ENCODE assay signal across 23 cellular contexts in genomic region chr16:65059421-65059980, GRCh38.
DNase-seq lines count a peak whose midpoint lies in the region; ATAC-seq and TF ChIP-seq lines count a peak whose summit lies in the region.
"Had no signal": no experiment of that assay in that cellular context is flagged by ENCODE, and none has a peak within 500 bp of the region (broad histone marks: within the 10 kb centered on the region; RNA-seq: fewer than 3 reads in every experiment).

No MANE protein-coding gene starts in this region.

- H3K9me3 ChIP-seq in body of pancreas = no peaks in the 10 kb centered on the region
- H3K9me3 ChIP-seq: esophagus squamous epithelium, left ventricle myocardium inferior, right lobe of liver, thyroid gland had no signal

- H3K27ac ChIP-seq in body of pancreas = no peak overlapping the region
- H3K27ac ChIP-seq: esophagus squamous epithelium, left ventricle myocardium inferior, right lobe of liver, thyroid gland had no signal

- H3K4me1 ChIP-seq in body of pancreas = no peaks in the 10 kb centered on the region
- H3K4me1 ChIP-seq: esophagus squamous epithelium, left ventricle myocardium inferior, right lobe of liver, thyroid gland had no signal

- TF ChIP-seq POLR2A in body of pancreas (IDR thresholded peaks at IDR 0.05) = no peak

- no peak overlapping the region for H3K4me3 ChIP-seq in body of pancreas
- H3K4me3 ChIP-seq: esophagus squamous epithelium, GM12878, left ventricle myocardium inferior, right lobe of liver, thyroid gland had no signal

- WGBS in body of pancreas, 2 donors = 16 to 19% methylated on average over 15 of the region's 15 CpGs

- DNase-seq in body of pancreas (peak in 3 of 4 donors; percentile 21 to 25 (median 22)), hippocampal formation (lab: John Stamatoyannopoulos, UW) (peak; percentile 87 to 96), occipital lobe (lab: John Stamatoyannopoulos, UW) (peak; percentile 85), left cardiac atrium (no peak), mesenteric fat pad (ENCODE audit: low spot score) (no peak)
- DNase-seq: activated CD4-positive, alpha-beta T cell treated with anti-CD3 and anti-CD28 coated beads, Interleukin-2, amount 10 ng/mL, durations not matched to agents 7 days and 5 days; activated CD8-positive, alpha-beta memory T cell treated with anti-CD3 and anti-CD28 coated beads, Interleukin-2, amount 50 U/mL, for 4 hours; activated naive CD8-positive, alpha-beta T cell treated with anti-CD3 and anti-CD28 coated beads, Interleukin-2, amount 10 ng/mL, durations not matched to agents 7 days and 5 days; CD8-positive, alpha-beta T cell; DMS53; esophagus squamous epithelium; KG1; left ventricle myocardium inferior; NCI-H748 treated with DMSO at 0.1 percent for 48 hours; OCI-M1; right lobe of liver; SHP77 treated with DMSO at 0.1 percent for 48 hours; T-cell; thyroid gland had no signal

- no peaks in the 10 kb centered on the region for H3K36me3 ChIP-seq in body of pancreas (replicated peaks in 1 of 2; ENCODE audit: insufficient read depth in 1 of 2, low read depth in 2 of 2)
- H3K36me3 ChIP-seq: esophagus squamous epithelium, left ventricle myocardium inferior, right lobe of liver, thyroid gland had no signal

- ATAC-seq in body of pancreas = peak; percentile 78
- no peak for ATAC-seq in left cardiac atrium
- ATAC-seq in HG02759 (IDR thresholded peaks at IDR 0.05; ENCODE audit: unreplicated experiment) = no peak
- ATAC-seq in GM21447 (IDR thresholded peaks at IDR 0.05; ENCODE audit: unreplicated experiment) = no peak
- ATAC-seq: CD8-positive, alpha-beta T cell; GM12878; right lobe of liver; stimulated activated effector memory CD8-positive, alpha-beta T cell treated with anti-CD3 and anti-CD28 coated beads, Interleukin-12 subunit alpha, Interleukin-12 subunit beta, amount 100 ng/mL, for 72 hours; T-cell had no signal

- TF ChIP-seq CTCF in body of pancreas (IDR thresholded peaks at IDR 0.05) = no peak

- H3K27me3 ChIP-seq in body of pancreas = no peaks in the 10 kb centered on the region
- H3K27me3 ChIP-seq: esophagus squamous epithelium, right lobe of liver, thyroid gland had no signal

- intact Hi-C loops in body of pancreas (cut with DNase I) (no loop called here), left cardiac atrium (cut with DNase I) (no loop called here)

Comparison
In these comparisons a context has a peak if more than half of its experiments do, and no peak if none do; other contexts are left out.
1. DNase-seq: peak in body of pancreas (3 of 4), hippocampal formation (2 of 2) and occipital lobe (single experiment); none in left cardiac atrium (single experiment) and mesenteric fat pad (single experiment).